ENCODE assay signal across 1 cellular context in genomic region chr2:61117534-61117933, GRCh38.
TF ChIP-seq lines count a peak whose summit lies in the region.

No MANE protein-coding gene starts in this region.

TF ChIP-seq in HEK293, 187 proteins besides CTCF, POLR2A, EP300 and RAD21 (continued from another document):
- TF ChIP-seq ZSCAN18 (tag by site-specific recombination; IDR thresholded peaks at IDR 0.05) (no peak), ZNF248 (tag by site-specific recombination; IDR thresholded peaks at IDR 0.05) (no peak), OSR2 (tag by site-specific recombination; IDR thresholded peaks at IDR 0.05) (peak; percentile 56; the same call in 1 of the 2 replicates), ZNF280C (tag by site-specific recombination; IDR thresholded peaks at IDR 0.05) (no peak), SP3 (tag by site-specific recombination; IDR thresholded peaks at IDR 0.05) (0 out of 2 replicates have a peak, but pooled peaks have one; percentile 22), KLF10 (tag by site-specific recombination; IDR thresholded peaks at IDR 0.05) (0 out of 2 replicates have a peak, but pooled peaks have one; percentile 21), BCL6B (tag by site-specific recombination; IDR thresholded peaks at IDR 0.05) (no peak), ZEB2 (tag by site-specific recombination; IDR thresholded peaks at IDR 0.05) (0 out of 2 replicates have a peak, but pooled peaks have one; percentile 43), HOXD13 (CRISPR knock-in tag; IDR thresholded peaks at IDR 0.05; ENCODE audit: borderline replicate concordance) (0 out of 2 replicates have a peak, but pooled peaks have one; percentile 49), ZNF18 (tag by site-specific recombination; IDR thresholded peaks at IDR 0.05) (no peak), KLF17 (tag by site-specific recombination; IDR thresholded peaks at IDR 0.05) (no peak), ZNF366 (tag by site-specific recombination; conservative IDR thresholded peaks at IDR 0.05) (0 out of 2 replicates have a peak, but pooled peaks have one; percentile 39), ZNF623 (tag by site-specific recombination; IDR thresholded peaks at IDR 0.05) (no peak), KLF16 (tag by site-specific recombination; IDR thresholded peaks at IDR 0.05) (peak; percentile 59; the same call in 1 of the 2 replicates), ZBTB48 (tag by site-specific recombination; IDR thresholded peaks at IDR 0.05) (no peak), ZNF16 (tag by site-specific recombination; IDR thresholded peaks at IDR 0.05; ENCODE audit: low read depth) (no peak), ZNF843 (tag by site-specific recombination; IDR thresholded peaks at IDR 0.05) (peak; percentile 61; the same call in 1 of the 2 replicates), AEBP2 (tag by site-specific recombination; IDR thresholded peaks at IDR 0.05; ENCODE audit: borderline replicate concordance) (no peak)
TF ChIP-seq in HEK293: peak in this region for 10.
